Comparison of ENCODE assay signal across 17 cellular contexts in the genomic region with DNA sequence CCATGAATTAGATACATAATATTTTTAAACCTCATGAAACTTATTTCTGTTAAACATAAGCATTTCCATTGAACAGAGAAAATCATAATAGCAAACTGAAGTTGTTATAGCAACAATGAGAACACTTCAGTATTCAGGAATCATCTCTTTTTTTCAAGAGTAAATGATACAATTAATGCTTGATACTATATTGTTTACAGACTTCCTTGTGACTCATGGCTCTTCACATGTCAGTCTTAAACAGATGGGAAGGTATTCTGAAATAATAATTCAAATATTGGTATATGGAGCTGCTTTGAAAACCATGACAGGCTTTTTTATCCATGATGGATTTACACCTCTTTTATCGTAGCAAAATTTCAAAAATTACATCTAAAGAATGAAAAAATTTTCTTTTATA.
"Had no signal": no experiment of that assay in that cellular context is flagged by ENCODE, and none has a peak within 500 bp of the region (broad histone marks: within the 10 kb centered on the region; RNA-seq: fewer than 3 reads in every experiment).

No MANE protein-coding gene starts in this region.

- H3K4me2 ChIP-seq: hepatocyte had no signal

- DNase-seq: foreskin melanocyte; head of caudate nucleus; left colon; left ventricle myocardium superior; mesenchymal stem cell; midbrain; occipital lobe; pancreas; right cardiac atrium; stimulated activated CD4-positive, alpha-beta T cell treated with anti-CD3 and anti-CD28 coated beads, Interleukin-2, amount 100 ng/mL, for 48 hours; stimulated activated naive CD4-positive, alpha-beta T cell treated with Interleukin-2 at 50 U/mL for 16 hours; thyroid gland had no signal

- FAIRE-seq: pancreas, urothelium cell line had no signal

- ATAC-seq: left colon, left ventricle myocardium superior, pancreas, right cardiac atrium had no signal

- H3K36me3 ChIP-seq: pancreas, suprapubic skin, thyroid gland had no signal

- H3K4me3 ChIP-seq: hepatocyte, lung, pancreas, smooth muscle cell, suprapubic skin, thyroid gland had no signal

- H3K27me3 ChIP-seq: hepatocyte, pancreas, suprapubic skin, thyroid gland had no signal

- H3K9me3 ChIP-seq: pancreas, suprapubic skin, thyroid gland had no signal

- H3K4me1 ChIP-seq: pancreas, suprapubic skin, thyroid gland had no signal

- H3K27ac ChIP-seq: hepatocyte, pancreas, suprapubic skin, thyroid gland had no signal
